ENCODE assay signal across 20 cellular contexts in genomic region chr10:76309744-76310441, GRCh38.
DNase-seq lines count a peak whose midpoint lies in the region; ATAC-seq and TF ChIP-seq lines count a peak whose summit lies in the region.
"Had no signal": no experiment of that assay in that cellular context is flagged by ENCODE, and none has a peak within 500 bp of the region (broad histone marks: within the 10 kb centered on the region; RNA-seq: fewer than 3 reads in every experiment).

No MANE protein-coding gene starts in this region.

- no peaks in the 10 kb centered on the region for H3K79me2 ChIP-seq in smooth muscle cell (ENCODE audit: low read depth)

- no peaks in the 10 kb centered on the region for H3K9me3 ChIP-seq in smooth muscle cell (replicated peaks; ENCODE audit: low read depth)
- H3K9me3 ChIP-seq: left lung, psoas muscle, thyroid gland had no signal

- no peak overlapping the region for H3K9ac ChIP-seq in smooth muscle cell (ENCODE audit: low read depth)

- TF ChIP-seq POLR2A in GM18505 (IDR thresholded peaks at IDR 0.05; ENCODE audit: borderline replicate concordance, extremely low read depth, insufficient read depth, insufficient read length), result no peak

- H3F3A ChIP-seq in smooth muscle cell (ENCODE audit: low read depth), result no peaks in the 10 kb centered on the region

- H4K20me1 ChIP-seq in smooth muscle cell (ENCODE audit: low read depth), result no peaks in the 10 kb centered on the region

- H3K4me3 ChIP-seq in fibroblast of mammary gland (ENCODE audit: control insufficient read depth, low read depth, low read length) (no peak overlapping the region), smooth muscle cell (no peak overlapping the region)
- H3K4me3 ChIP-seq: left lung, PC-9, psoas muscle, thyroid gland had no signal

- no peak overlapping the region for H3K27ac ChIP-seq in smooth muscle cell (ENCODE audit: low read depth)
- H3K27ac ChIP-seq: C4-2B, PC-9, psoas muscle, thyroid gland had no signal

- peaks cover 12% of the 10 kb centered on the region for H3K4me1 ChIP-seq in smooth muscle cell (ENCODE audit: low read depth)
- H3K4me1 ChIP-seq: psoas muscle had no signal

- no peaks in the 10 kb centered on the region for H3K27me3 ChIP-seq in smooth muscle cell (ENCODE audit: low read depth)
- H3K27me3 ChIP-seq: left lung, thyroid gland had no signal

- H3K36me3 ChIP-seq in smooth muscle cell (ENCODE audit: low read depth), result no peaks in the 10 kb centered on the region
- H3K36me3 ChIP-seq: left lung, thyroid gland had no signal

- peak; percentile 69 for DNase-seq in EL
- DNase-seq in SK-N-DZ (ENCODE audit: low spot score), result peak; percentile 91
- peak; percentile 25 for DNase-seq in fibroblast of mammary gland (ENCODE audit: low read depth)
- DNase-seq in smooth muscle cell (lab: John Stamatoyannopoulos, UW; ENCODE audit: unreplicated experiment), result no peak
- DNase-seq in GF-D8 (lab: John Stamatoyannopoulos, UW), result no peak
- DNase-seq: activated CD4-positive, alpha-beta memory T cell treated with anti-CD3 and anti-CD28 coated beads, Interleukin-2, amount 10 ng/mL, durations not matched to agents 7 days and 5 days; amniotic stem cell; dermis blood vessel endothelial cell; Karpas-422; left lung; naive thymus-derived CD4-positive, alpha-beta T cell; NCI-H1694 treated with DMSO at 0.1 percent for 48 hours; NCI-H526; PC-9; psoas muscle; thyroid gland had no signal

- ATAC-seq in GM18505 (IDR thresholded peaks at IDR 0.05; ENCODE audit: unreplicated experiment), result no peak
- ATAC-seq in GM19328 (IDR thresholded peaks at IDR 0.05; ENCODE audit: unreplicated experiment), result no peak
- ATAC-seq in HG03280 (IDR thresholded peaks at IDR 0.05; ENCODE audit: unreplicated experiment), result no peak
- ATAC-seq: left lung; naive thymus-derived CD4-positive, alpha-beta T cell; psoas muscle had no signal

- no peak overlapping the region for H2AFZ ChIP-seq in smooth muscle cell (ENCODE audit: low read depth)
- H2AFZ ChIP-seq: PC-9 had no signal

- TF ChIP-seq CTCF in fibroblast of mammary gland (conservative IDR thresholded peaks at IDR 0.05; ENCODE audit: control insufficient read depth, insufficient read depth, low read depth, low read length) (no peak), smooth muscle cell (IDR thresholded peaks at IDR 0.05; ENCODE audit: borderline replicate concordance, insufficient read depth, poor library complexity, severe bottlenecking) (no peak)

- peak overlapping the region; percentile 35 for H3K4me2 ChIP-seq in smooth muscle cell
- H3K4me2 ChIP-seq: PC-9 had no signal

- 44% methylated on average over 6 of the region's 6 CpGs for WGBS in smooth muscle cell (ENCODE audit: low lambda C conversion rate)

Comparison
In these comparisons a context has a peak if more than half of its experiments do, and no peak if none do; other contexts are left out.
1. DNase-seq: peak in EL (single experiment), SK-N-DZ (single experiment) and fibroblast of mammary gland (single experiment); none in smooth muscle cell (single experiment) and GF-D8 (single experiment).